34 cellular contexts compared by ENCODE assay signal in the genomic region with DNA sequence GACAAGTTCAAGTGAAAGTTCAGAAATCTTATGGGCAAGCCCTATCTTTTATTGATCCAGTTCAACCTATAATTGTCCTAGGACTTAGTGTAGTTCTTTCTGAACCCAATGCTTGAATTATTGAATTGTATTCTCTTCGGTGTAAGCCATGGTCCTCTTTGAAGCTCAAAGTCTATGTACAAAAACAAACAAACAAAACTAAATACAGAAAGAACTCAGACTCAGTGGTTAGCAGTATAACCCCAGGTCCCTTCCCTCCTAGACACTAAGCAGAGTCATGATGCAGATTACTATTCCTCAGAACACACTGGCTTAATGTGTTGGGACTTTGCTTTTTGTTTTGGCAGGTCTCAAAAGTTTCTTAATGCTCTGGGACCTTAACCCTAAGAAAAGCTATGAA.
"Had no signal": no experiment of that assay in that cellular context is flagged by ENCODE, and none has a peak within 500 bp of the region (broad histone marks: within the 10 kb centered on the region; RNA-seq: fewer than 3 reads in every experiment).

No MANE protein-coding gene starts in this region.

- H3K9me3 ChIP-seq: MG63 had no signal

- H3K4me3 ChIP-seq: MG63 had no signal

- H3K36me3 ChIP-seq: MG63 had no signal

- DNase-seq: Karpas-422, Kasumi-1, MG63, MM.1S, MV-4-11, NCI-H1048, NCI-H1092, NCI-H1092 treated with DMSO at 0.1 percent for 48 hours, NCI-H1105, NCI-H1105 treated with DMSO at 0.1 percent for 48 hours, NCI-H1417, NCI-H1417 treated with DMSO at 0.1 percent for 48 hours, NCI-H1436, NCI-H1436 treated with DMSO at 0.1 percent for 48 hours, NCI-H146, NCI-H1694, NCI-H1694 treated with DMSO at 0.1 percent for 48 hours, NCI-H187, NCI-H187 treated with DMSO at 0.1 percent for 48 hours, NCI-H1930, NCI-H2029, NCI-H2029 treated with DMSO at 0.1 percent for 48 hours, NCI-H2081, NCI-H2081 treated with DMSO at 0.1 percent for 48 hours, NCI-H2107, NCI-H2171, NCI-H2171 treated with DMSO at 0.1 percent for 48 hours, NCI-H2227 treated with DMSO at 0.1 percent for 48 hours, NCI-H226, NCI-H345, NCI-H446, NCI-H446 treated with DMSO at 0.1 percent for 48 hours, NCI-H510A, NCI-H510A treated with DMSO at 0.1 percent for 48 hours had no signal
